ENCODE assay signal across 1 cellular context in the genomic region with DNA sequence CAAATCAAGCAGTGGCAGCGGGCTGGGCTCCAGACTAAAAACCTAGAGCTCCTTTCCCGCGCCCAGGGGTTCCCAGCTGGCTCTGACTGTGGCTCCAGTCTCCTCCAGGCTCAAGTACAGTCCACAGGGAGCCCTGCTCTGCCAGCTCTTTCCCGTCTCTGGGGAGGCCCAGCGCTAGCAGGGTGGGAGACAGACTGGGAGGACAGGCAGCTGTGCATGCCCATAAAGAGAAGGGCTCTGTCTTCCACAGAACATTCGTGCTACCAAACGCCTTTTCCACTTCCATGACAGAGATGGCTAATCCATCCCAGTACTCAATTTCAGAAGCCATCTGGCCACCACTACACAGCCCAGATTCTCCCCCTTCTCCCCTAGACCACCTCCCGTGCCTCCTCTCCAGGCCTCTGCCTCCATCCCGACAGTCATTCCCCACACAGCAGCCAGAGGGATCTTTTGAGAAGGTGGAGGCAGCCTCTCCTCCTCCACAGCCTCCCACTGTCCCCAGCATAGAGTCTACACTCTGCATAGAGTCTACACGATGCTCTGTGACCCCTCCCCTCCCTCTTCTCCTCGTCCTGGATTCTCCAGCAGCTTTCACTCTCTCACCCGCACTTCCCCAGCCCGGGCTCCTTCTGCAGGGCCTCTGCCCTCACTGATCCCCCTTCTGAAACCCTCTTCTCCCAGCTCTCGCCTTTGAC.
TF ChIP-seq lines count a peak whose summit lies in the region.

No MANE protein-coding gene starts in this region.

TF ChIP-seq in GM23338, 12 proteins besides CTCF, POLR2A, EP300 and RAD21 (continued from another document):
- TF ChIP-seq, protein P1, sequence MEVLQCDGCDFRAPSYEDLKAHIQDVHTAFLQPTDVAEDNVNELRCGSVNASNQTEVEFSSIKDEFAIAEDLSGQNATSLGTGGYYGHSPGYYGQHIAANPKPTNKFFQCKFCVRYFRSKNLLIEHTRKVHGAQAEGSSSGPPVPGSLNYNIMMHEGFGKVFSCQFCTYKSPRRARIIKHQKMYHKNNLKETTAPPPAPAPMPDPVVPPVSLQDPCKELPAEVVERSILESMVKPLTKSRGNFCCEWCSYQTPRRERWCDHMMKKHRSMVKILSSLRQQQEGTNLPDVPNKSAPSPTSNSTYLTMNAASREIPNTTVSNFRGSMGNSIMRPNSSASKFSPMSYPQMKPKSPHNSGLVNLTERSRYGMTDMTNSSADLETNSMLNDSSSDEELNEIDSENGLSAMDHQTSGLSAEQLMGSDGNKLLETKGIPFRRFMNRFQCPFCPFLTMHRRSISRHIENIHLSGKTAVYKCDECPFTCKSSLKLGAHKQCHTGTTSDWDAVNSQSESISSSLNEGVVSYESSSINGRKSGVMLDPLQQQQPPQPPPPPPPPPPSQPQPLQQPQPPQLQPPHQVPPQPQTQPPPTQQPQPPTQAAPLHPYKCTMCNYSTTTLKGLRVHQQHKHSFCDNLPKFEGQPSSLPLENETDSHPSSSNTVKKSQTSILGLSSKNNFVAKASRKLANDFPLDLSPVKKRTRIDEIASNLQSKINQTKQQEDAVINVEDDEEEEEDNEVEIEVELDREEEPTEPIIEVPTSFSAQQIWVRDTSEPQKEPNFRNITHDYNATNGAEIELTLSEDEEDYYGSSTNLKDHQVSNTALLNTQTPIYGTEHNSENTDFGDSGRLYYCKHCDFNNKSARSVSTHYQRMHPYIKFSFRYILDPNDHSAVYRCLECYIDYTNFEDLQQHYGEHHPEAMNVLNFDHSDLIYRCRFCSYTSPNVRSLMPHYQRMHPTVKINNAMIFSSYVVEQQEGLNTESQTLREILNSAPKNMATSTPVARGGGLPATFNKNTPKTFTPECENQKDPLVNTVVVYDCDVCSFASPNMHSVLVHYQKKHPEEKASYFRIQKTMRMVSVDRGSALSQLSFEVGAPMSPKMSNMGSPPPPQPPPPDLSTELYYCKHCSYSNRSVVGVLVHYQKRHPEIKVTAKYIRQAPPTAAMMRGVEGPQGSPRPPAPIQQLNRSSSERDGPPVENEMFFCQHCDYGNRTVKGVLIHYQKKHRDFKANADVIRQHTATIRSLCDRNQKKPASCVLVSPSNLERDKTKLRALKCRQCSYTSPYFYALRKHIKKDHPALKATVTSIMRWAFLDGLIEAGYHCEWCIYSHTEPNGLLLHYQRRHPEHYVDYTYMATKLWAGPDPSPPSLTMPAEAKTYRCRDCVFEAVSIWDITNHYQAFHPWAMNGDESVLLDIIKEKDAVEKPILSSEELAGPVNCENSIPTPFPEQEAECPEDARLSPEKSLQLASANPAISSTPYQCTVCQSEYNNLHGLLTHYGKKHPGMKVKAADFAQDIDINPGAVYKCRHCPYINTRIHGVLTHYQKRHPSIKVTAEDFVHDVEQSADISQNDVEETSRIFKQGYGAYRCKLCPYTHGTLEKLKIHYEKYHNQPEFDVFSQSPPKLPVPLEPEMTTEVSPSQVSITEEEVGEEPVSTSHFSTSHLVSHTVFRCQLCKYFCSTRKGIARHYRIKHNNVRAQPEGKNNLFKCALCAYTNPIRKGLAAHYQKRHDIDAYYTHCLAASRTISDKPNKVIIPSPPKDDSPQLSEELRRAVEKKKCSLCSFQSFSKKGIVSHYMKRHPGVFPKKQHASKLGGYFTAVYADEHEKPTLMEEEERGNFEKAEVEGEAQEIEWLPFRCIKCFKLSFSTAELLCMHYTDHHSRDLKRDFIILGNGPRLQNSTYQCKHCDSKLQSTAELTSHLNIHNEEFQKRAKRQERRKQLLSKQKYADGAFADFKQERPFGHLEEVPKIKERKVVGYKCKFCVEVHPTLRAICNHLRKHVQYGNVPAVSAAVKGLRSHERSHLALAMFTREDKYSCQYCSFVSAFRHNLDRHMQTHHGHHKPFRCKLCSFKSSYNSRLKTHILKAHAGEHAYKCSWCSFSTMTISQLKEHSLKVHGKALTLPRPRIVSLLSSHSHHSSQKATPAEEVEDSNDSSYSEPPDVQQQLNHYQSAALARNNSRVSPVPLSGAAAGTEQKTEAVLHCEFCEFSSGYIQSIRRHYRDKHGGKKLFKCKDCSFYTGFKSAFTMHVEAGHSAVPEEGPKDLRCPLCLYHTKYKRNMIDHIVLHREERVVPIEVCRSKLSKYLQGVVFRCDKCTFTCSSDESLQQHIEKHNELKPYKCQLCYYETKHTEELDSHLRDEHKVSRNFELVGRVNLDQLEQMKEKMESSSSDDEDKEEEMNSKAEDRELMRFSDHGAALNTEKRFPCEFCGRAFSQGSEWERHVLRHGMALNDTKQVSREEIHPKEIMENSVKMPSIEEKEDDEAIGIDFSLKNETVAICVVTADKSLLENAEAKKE (CRISPR knock-in tag; IDR thresholded peaks at IDR 0.05), result no peak
- TF ChIP-seq ZNF114 (CRISPR knock-in tag; IDR thresholded peaks at IDR 0.05) (no peak), NANOG (IDR thresholded peaks at IDR 0.05; ENCODE audit: borderline replicate concordance) (no peak), JUNB (IDR thresholded peaks at IDR 0.05; ENCODE audit: unreplicated experiment) (no peak)
TF ChIP-seq in GM23338: peak in this region for 0.
